8 cellular contexts compared by ENCODE assay signal in the genomic region with DNA sequence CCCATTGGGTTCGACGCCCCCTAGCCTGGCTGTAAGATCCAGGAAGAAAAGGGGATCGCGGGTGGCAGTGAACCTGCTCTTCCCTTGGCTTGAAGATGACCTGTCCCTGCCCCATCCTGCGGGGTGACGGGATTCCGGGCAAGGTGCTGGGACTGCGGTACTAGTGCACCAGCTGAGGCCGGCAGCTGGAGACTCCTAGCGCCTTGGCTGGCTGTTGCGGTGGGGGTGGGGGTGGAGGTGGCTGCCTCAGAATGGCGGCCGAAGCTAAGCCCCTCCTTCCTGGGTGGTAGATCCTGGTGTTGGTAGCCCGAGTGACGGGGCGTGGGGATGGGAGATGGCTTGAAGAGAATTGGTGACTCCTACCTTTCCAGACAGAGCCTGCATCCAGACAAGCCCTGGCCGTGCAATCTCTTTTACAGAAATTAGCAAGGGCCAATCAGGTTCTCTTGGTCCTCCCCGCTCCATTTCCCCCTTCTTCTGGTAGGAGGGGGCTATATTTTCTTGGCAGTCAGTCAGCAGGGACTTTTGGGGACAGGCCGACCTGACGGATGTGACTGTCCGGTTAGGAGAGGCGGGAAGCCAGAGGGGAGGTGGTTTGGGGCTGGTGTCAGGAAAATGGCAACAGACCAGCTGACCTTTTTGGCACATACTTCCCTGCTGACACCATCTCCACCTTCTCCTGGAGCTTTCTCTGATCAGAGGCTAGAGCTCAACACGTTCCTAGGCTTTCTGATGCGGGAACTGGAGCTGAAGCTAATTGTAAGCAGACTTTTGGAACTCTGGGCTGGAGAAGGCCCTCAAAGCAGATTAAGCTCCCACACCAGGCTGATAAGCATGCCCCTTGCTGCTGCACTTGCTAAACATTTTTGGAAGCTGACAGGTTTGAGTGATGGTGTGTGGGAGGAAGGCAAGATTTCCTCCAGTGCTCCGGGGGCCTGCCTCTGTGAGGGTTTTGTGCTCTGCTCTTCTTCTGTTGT. TPM values are rescaled to one million over a fixed set of nuclear protein-coding genes. Genes with fewer than 3 reads are reported as not detected.
DNase-seq lines count a peak whose midpoint lies in the region; ATAC-seq lines count a peak whose summit lies in the region.

No MANE protein-coding gene starts in this region.

- no peaks in the 10 kb centered on the region for H3K27me3 ChIP-seq in adipocyte (replicated peaks; ENCODE audit: control insufficient read depth, insufficient read depth, low read length)

- ATAC-seq in activated CD8-positive, alpha-beta memory T cell treated with anti-CD3 and anti-CD28 coated beads, Interleukin-2, amount 10 ng/mL, durations not matched to agents 7 days and 5 days, result no peak
- ATAC-seq in left ventricle myocardium superior (peak; percentile 37), HG03457 (IDR thresholded peaks at IDR 0.05; ENCODE audit: unreplicated experiment) (no peak), HG02642 (IDR thresholded peaks at IDR 0.05; ENCODE audit: poor library complexity, unreplicated experiment) (no peak)

- H3K27ac Mint-ChIP-seq in activated CD8-positive, alpha-beta memory T cell treated with anti-CD3 and anti-CD28 coated beads, Interleukin-2, amount 10 ng/mL, durations not matched to agents 7 days and 5 days, result no peak overlapping the region

- peak overlapping the region; percentile 93 for H3K4me3 ChIP-seq in adipocyte (ENCODE audit: low read length)

- no peaks in the 10 kb centered on the region for H3K36me3 Mint-ChIP-seq in activated CD8-positive, alpha-beta memory T cell treated with anti-CD3 and anti-CD28 coated beads, Interleukin-2, amount 10 ng/mL, durations not matched to agents 7 days and 5 days

- H3K4me1 ChIP-seq in adipocyte (ENCODE audit: control insufficient read depth, insufficient read depth, low read length), result peaks cover 46% of the 10 kb centered on the region

- H3K9me3 ChIP-seq in adipocyte (ENCODE audit: control insufficient read depth, low read length), result no peaks in the 10 kb centered on the region

- no peak for DNase-seq in activated CD8-positive, alpha-beta memory T cell treated with anti-CD3 and anti-CD28 coated beads, Interleukin-2, amount 10 ng/mL, durations not matched to agents 7 days and 5 days
- no peak for DNase-seq in activated CD8-positive, alpha-beta memory T cell treated with anti-CD3 and anti-CD28 coated beads, Interleukin-2, amount 50 U/mL, for 48 hours
- DNase-seq in adipocyte (ENCODE audit: low read depth) (peak; percentile 59), left ventricle myocardium superior (peak; percentile 54), renal cortical epithelial cell (ENCODE audit: low read depth) (peak; percentile 59), NCI-H1417 treated with DMSO at 0.1 percent for 48 hours (lab: John Stamatoyannopoulos, UW) (no peak)

- H3K4me1 Mint-ChIP-seq in activated CD8-positive, alpha-beta memory T cell treated with anti-CD3 and anti-CD28 coated beads, Interleukin-2, amount 10 ng/mL, durations not matched to agents 7 days and 5 days, result peaks cover 23% of the 10 kb centered on the region

- peak overlapping the region; percentile 95 for H3K9ac ChIP-seq in adipocyte (ENCODE audit: low read length)

- H3K36me3 ChIP-seq in adipocyte (ENCODE audit: control insufficient read depth, insufficient read depth, low read length, severe bottlenecking), result no peaks in the 10 kb centered on the region

- H3K9me3 Mint-ChIP-seq in activated CD8-positive, alpha-beta memory T cell treated with anti-CD3 and anti-CD28 coated beads, Interleukin-2, amount 10 ng/mL, durations not matched to agents 7 days and 5 days (ENCODE audit: low read depth), result no peaks in the 10 kb centered on the region

- H3K27me3 Mint-ChIP-seq in activated CD8-positive, alpha-beta memory T cell treated with anti-CD3 and anti-CD28 coated beads, Interleukin-2, amount 10 ng/mL, durations not matched to agents 7 days and 5 days, result peaks cover 56% of the 10 kb centered on the region

- CTCF ChIA-PET in activated CD8-positive, alpha-beta memory T cell treated with anti-CD3 and anti-CD28 coated beads, Interleukin-2, amount 10 ng/mL, durations not matched to agents 7 days and 5 days (lab: Charles Lee), result no interaction called here

- H3K4me3 Mint-ChIP-seq in activated CD8-positive, alpha-beta memory T cell treated with anti-CD3 and anti-CD28 coated beads, Interleukin-2, amount 10 ng/mL, durations not matched to agents 7 days and 5 days, result peak overlapping the region; percentile 53

- intact Hi-C loops in left ventricle myocardium superior (cut with micrococcal nuclease), result no loop called here

RNA-seq across cellular contexts. Expression of a gene that starts 2.0 kb away (rescaled TPM):
- under 1 TPM; 0.26 to 0.67 TPM for total RNA-seq in activated CD8-positive, alpha-beta memory T cell treated with anti-CD3 and anti-CD28 coated beads, Interleukin-2, amount 10 ng/mL, durations not matched to agents 7 days and 5 days
- total RNA-seq in left ventricle myocardium superior (8.8 TPM), renal cortical epithelial cell (8.5 and 41.1 TPM in 2 replicates)

Comparison
In these comparisons a context has a peak if more than half of its experiments do, and no peak if none do; other contexts are left out.
1. DNase-seq: peak in adipocyte (single experiment), left ventricle myocardium superior (single experiment) and renal cortical epithelial cell (single experiment); none in activated CD8-positive, alpha-beta memory T cell treated with anti-CD3 and anti-CD28 coated beads, Interleukin-2, amount 10 ng/mL, durations not matched to agents 7 days and 5 days (single experiment), activated CD8-positive, alpha-beta memory T cell treated with anti-CD3 and anti-CD28 coated beads, Interleukin-2, amount 50 U/mL, for 48 hours (single experiment) and NCI-H1417 treated with DMSO at 0.1 percent for 48 hours (single experiment).